In the genomic region with DNA sequence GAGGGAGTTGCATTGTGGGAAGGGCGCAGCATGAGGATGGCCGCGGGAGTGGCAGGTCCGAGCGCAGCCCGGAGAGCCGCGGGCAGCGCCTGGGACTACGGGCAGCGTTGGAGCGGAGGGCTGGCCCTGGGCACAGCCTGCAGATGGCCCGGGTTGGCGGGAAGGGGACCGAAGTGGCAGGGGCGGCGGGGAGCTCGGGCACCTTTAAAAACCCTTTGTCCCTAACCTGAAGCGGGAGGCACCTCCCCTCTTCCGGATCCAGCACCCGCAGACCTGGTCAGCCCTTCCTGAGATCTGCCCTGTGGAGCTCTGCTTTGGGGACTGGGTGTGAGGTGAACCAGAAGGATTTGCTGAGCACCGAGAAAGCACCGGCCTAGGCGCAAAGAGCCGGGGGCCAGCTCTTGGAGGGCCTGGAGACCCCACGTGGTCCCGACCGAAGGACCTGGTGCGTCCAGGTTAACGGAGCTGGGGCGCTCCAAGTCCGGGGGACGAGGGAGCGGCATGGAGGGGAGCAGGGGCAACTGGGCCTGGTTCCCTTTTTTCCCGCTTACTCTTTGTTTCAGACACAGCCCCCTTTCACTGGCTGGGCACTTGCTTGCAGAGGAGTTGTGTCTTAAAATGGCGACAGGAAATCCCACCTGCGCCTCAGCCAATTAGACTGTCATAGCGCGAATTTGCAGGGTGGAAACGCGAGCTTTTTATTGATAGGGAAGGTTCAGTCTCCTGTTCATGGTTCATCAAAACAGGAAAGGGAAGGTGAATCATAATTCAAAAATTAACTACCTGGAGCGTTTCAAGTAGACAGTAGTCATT, we compare ENCODE assay signal across 8 cellular contexts. TPM values are rescaled to one million over a fixed set of nuclear protein-coding genes. Genes with fewer than 3 reads are reported as not detected.
DNase-seq lines count a peak whose midpoint lies in the region; ATAC-seq and TF ChIP-seq lines count a peak whose summit lies in the region.

No MANE protein-coding gene starts in this region.

- CTCF ChIA-PET in activated CD4-positive, alpha-beta memory T cell treated with anti-CD3 and anti-CD28 coated beads for 36 hours (lab: Charles Lee), result interaction anchor here (0.6 to 2.2 kb wide), 13 partner anchors 32 to 254 kb away, joined by 3 to 14 read pairs (median 4); no protein-coding TSS in a partner anchor

- POLR2A ChIA-PET in activated CD4-positive, alpha-beta memory T cell treated with anti-CD3 and anti-CD28 coated beads for 36 hours (lab: Charles Lee), result interaction anchor here (0.6 to 4.4 kb wide), 27 partner anchors 8 to 542 kb away, joined by 3 to 177 read pairs (median 5); a partner anchor contains a TSS

- H3K4me1 Mint-ChIP-seq in activated CD4-positive, alpha-beta memory T cell treated with anti-CD3 and anti-CD28 coated beads for 36 hours (ENCODE audit: low read depth), result peaks cover 19% of the 10 kb centered on the region
- peaks cover 8% of the 10 kb centered on the region for H3K4me1 Mint-ChIP-seq in endothelial cell (ENCODE audit: unreplicated experiment)
- H3K4me1 Mint-ChIP-seq in nephron progenitor cell, result peaks cover 17% of the 10 kb centered on the region

- ATAC-seq in GM21529 (IDR thresholded peaks at IDR 0.05; ENCODE audit: unreplicated experiment), result peak; percentile 12

- H3K27me3 Mint-ChIP-seq in activated CD4-positive, alpha-beta memory T cell treated with anti-CD3 and anti-CD28 coated beads for 36 hours, result no peaks in the 10 kb centered on the region
- H3K27me3 Mint-ChIP-seq in endothelial cell (ENCODE audit: unreplicated experiment) (peaks cover 6% of the 10 kb centered on the region), nephron progenitor cell (ENCODE audit: low read depth, poor library complexity) (peaks cover 3% of the 10 kb centered on the region)

- no peak overlapping the region for H3K27ac Mint-ChIP-seq in activated CD4-positive, alpha-beta memory T cell treated with anti-CD3 and anti-CD28 coated beads for 36 hours
- H3K27ac Mint-ChIP-seq in endothelial cell (ENCODE audit: unreplicated experiment), result peak overlapping the region; percentile 80
- peak overlapping the region; percentile 36 for H3K27ac Mint-ChIP-seq in nephron progenitor cell

- no peaks in the 10 kb centered on the region for H3K9me3 Mint-ChIP-seq in activated CD4-positive, alpha-beta memory T cell treated with anti-CD3 and anti-CD28 coated beads for 36 hours
- H3K9me3 Mint-ChIP-seq in endothelial cell (ENCODE audit: unreplicated experiment) (no peaks in the 10 kb centered on the region), nephron progenitor cell (no peaks in the 10 kb centered on the region)

- no peak for TF ChIP-seq CTCF in endothelial cell (IDR thresholded peaks at IDR 0.05; ENCODE audit: unreplicated experiment)
- no peak for TF ChIP-seq CTCF in nephron progenitor cell (IDR thresholded peaks at IDR 0.05)

- peak overlapping the region; percentile 66 for H3K27ac ChIP-seq in substantia nigra (ENCODE audit: low read depth, low read length, poor library complexity, severe bottlenecking)

- intact Hi-C loops in activated CD4-positive, alpha-beta memory T cell treated with anti-CD3 and anti-CD28 coated beads for 36 hours (cut with micrococcal nuclease), result loop anchor here (1.0 to 5.0 kb wide), 9 partner anchors 54 to 1438 kb away; a partner anchor contains a TSS

- peaks cover 1% of the 10 kb centered on the region for H3K36me3 Mint-ChIP-seq in activated CD4-positive, alpha-beta memory T cell treated with anti-CD3 and anti-CD28 coated beads for 36 hours
- H3K36me3 Mint-ChIP-seq in endothelial cell (ENCODE audit: low read depth, unreplicated experiment), result no peaks in the 10 kb centered on the region
- no peaks in the 10 kb centered on the region for H3K36me3 Mint-ChIP-seq in nephron progenitor cell (ENCODE audit: low read depth)

- H3K4me3 Mint-ChIP-seq in activated CD4-positive, alpha-beta memory T cell treated with anti-CD3 and anti-CD28 coated beads for 36 hours, result no peak overlapping the region
- H3K4me3 Mint-ChIP-seq in endothelial cell (ENCODE audit: unreplicated experiment) (no peak overlapping the region), nephron progenitor cell (no peak overlapping the region)

- DNase-seq in DMS79 (lab: John Stamatoyannopoulos, UW) (peak; percentile 81), LoVo (ENCODE audit: low spot score) (peak; percentile 77), endothelial cell (ENCODE audit: low spot score) (peak; percentile 15), nephron progenitor cell (peak; percentile 15), substantia nigra (lab: John Stamatoyannopoulos, UW) (peak in 5 of 49 donors; percentile 19 to 54 (median 29)), inferior parietal cortex (ENCODE audit: extremely low spot score) (no peak)
- DNase-seq in activated CD4-positive, alpha-beta memory T cell treated with anti-CD3 and anti-CD28 coated beads for 36 hours, result peak; percentile 89

RNA-seq across cellular contexts. Expression of a gene that starts 0.8 kb away (rescaled TPM):
- total RNA-seq in activated CD4-positive, alpha-beta memory T cell treated with anti-CD3 and anti-CD28 coated beads for 36 hours, result 100 to 1,000 TPM; 142 TPM
- total RNA-seq in endothelial cell (ENCODE audit: unreplicated experiment), result 100 TPM
